ENCODE assay signal across 9 cellular contexts in genomic region chr15:89377842-89378698, GRCh38. TPM values are rescaled to one million over a fixed set of nuclear protein-coding genes. Genes with fewer than 3 reads are reported as not detected.
DNase-seq lines count a peak whose midpoint lies in the region; ATAC-seq, FAIRE-seq and TF ChIP-seq lines count a peak whose summit lies in the region.
"Had no signal": no experiment of that assay in that cellular context is flagged by ENCODE, and none has a peak within 500 bp of the region (broad histone marks: within the 10 kb centered on the region; RNA-seq: fewer than 3 reads in every experiment).

No MANE protein-coding gene starts in this region.

- no peaks in the 10 kb centered on the region for H3K9me3 ChIP-seq in stomach smooth muscle (ENCODE audit: control insufficient read depth in 2 of 2, low read length in 2 of 2)

- FAIRE-seq in bronchial epithelial cell (lab: Jason Lieb, UNC): no peak

- peak overlapping the region; percentile 14 for H3K4me3 ChIP-seq in bronchial epithelial cell (ENCODE audit: low read depth, low read length)
- peak overlapping the region; percentile 23 to 52 for H3K4me3 ChIP-seq in stomach smooth muscle (ENCODE audit: low read length in 2 of 2)

- H3K27me3 ChIP-seq in bronchial epithelial cell (ENCODE audit: control insufficient read depth, insufficient read depth, low read length) (peaks cover 26% of the 10 kb centered on the region), stomach smooth muscle (ENCODE audit: control insufficient read depth in 1 of 2, insufficient read depth in 2 of 2, low read length in 2 of 2) (peaks cover 72 to 77% of the 10 kb centered on the region in 2 donors)

- DNase-seq in RPMI8226 (peak; percentile 24), bronchial epithelial cell (ENCODE audit: low read depth) (peak; percentile 71), left kidney (ENCODE audit: low read depth, low spot score) (peak; percentile 63), dedifferentiated amniotic fluid mesenchymal stem cell (ENCODE audit: extremely low spot score) (no peak), NCI-H2081 (lab: John Stamatoyannopoulos, UW) (no peak), Kasumi-1 (lab: John Stamatoyannopoulos, UW) (no peak)
- DNase-seq: NCI-H1092 treated with DMSO at 0.1 percent for 48 hours had no signal

- H3K36me3 ChIP-seq in bronchial epithelial cell (ENCODE audit: control insufficient read depth, insufficient read depth, low read length) (no peaks in the 10 kb centered on the region), stomach smooth muscle (ENCODE audit: control insufficient read depth in 2 of 2, insufficient read depth in 2 of 2, low read length in 2 of 2) (no peaks in the 10 kb centered on the region)

- ATAC-seq in GM21447 (IDR thresholded peaks at IDR 0.05; ENCODE audit: unreplicated experiment): no peak

- H3K4me1 ChIP-seq in stomach smooth muscle (ENCODE audit: control insufficient read depth, insufficient read depth, low read length): peaks cover 7% of the 10 kb centered on the region

- TF ChIP-seq CTCF in bronchial epithelial cell (IDR thresholded peaks at IDR 0.05; ENCODE audit: insufficient read depth, low read length, severe bottlenecking): no peak

- H3K9ac ChIP-seq in stomach smooth muscle (ENCODE audit: low read length in 2 of 2): no peak overlapping the region

- no peak overlapping the region for H3K27ac ChIP-seq in stomach smooth muscle (ENCODE audit: low read length)

RNA-seq across cellular contexts. Expression of gene POLG, which starts 43.4 kb away (rescaled TPM):
- total RNA-seq in bronchial epithelial cell: 85.6 and 93.7 TPM in 2 replicates

Comparison
In these comparisons a context has a peak if more than half of its experiments do, and no peak if none do; other contexts are left out.
1. DNase-seq: peak in RPMI8226 (single experiment), bronchial epithelial cell (single experiment) and left kidney (single experiment); none in dedifferentiated amniotic fluid mesenchymal stem cell (single experiment), NCI-H2081 (0 of 2) and Kasumi-1 (0 of 2).